8 cellular contexts compared by ENCODE assay signal in genomic region chr1:54052934-54053744, GRCh38. TPM values are rescaled to one million over a fixed set of nuclear protein-coding genes. Genes with fewer than 3 reads are reported as not detected.
DNase-seq lines count a peak whose midpoint lies in the region; ATAC-seq, FAIRE-seq and TF ChIP-seq lines count a peak whose summit lies in the region.

TSS of gene TCEANC2 (plus strand) at chr1:54053608. CDS start at chr1:54054423, 815 bp downstream.
TSS of gene TMEM59 (minus strand) at chr1:54053204. CDS start at chr1:54053188, 16 bp downstream.

- no peaks in the 10 kb centered on the region for H3K9me3 ChIP-seq in left ventricle myocardium inferior (replicated peaks)
- no peaks in the 10 kb centered on the region for H3K9me3 ChIP-seq in prostate gland

- intact Hi-C loops in T-helper 1 cell treated with Interleukin-12 subunit alpha and Interleukin-12 subunit beta and Interleukin-4 antibody, amounts not matched to agents 30 ng/mL and 1 ng/mL, for 36 hours (cut with micrococcal nuclease): loop anchor here (1.0 to 10.0 kb wide), 25 partner anchors 17 to 1997 kb away; partner anchors contain the start of genes BTF3L4, CPT2, CYB5RL and CZIB
- intact Hi-C loops in left ventricle myocardium inferior (cut with micrococcal nuclease) (no loop called here), prostate gland (cut with DNase I) (loop anchor here (2.0 to 5.0 kb wide), 3 partner anchors 71 to 709 kb away; partner anchors contain the start of genes LRRC42 and PARS2)

- H3K36me3 ChIP-seq in left ventricle myocardium inferior: peaks cover 2% of the 10 kb centered on the region
- H3K36me3 ChIP-seq in prostate gland: no peaks in the 10 kb centered on the region

- peak; percentile 86 for ATAC-seq in HG02884 (IDR thresholded peaks at IDR 0.05; ENCODE audit: unreplicated experiment)

- H3K4me1 ChIP-seq in left ventricle myocardium inferior (peaks cover 63% of the 10 kb centered on the region), prostate gland (replicated peaks) (peaks cover 1% of the 10 kb centered on the region)

- H3K27ac ChIP-seq in left ventricle myocardium inferior (replicated peaks): peak within 1 kb of the TSS; percentile 97
- H3K27ac ChIP-seq in prostate gland: peak within 1 kb of the TSS; percentile 93 to 96

- TF ChIP-seq POLR2A in GM15510 (IDR thresholded peaks at IDR 0.05; ENCODE audit: borderline replicate concordance, extremely low read depth, insufficient read length) (peak; percentile 72), prostate gland (IDR thresholded peaks at IDR 0.05) (peak; percentile 90)

- H3K4me3 ChIP-seq in left ventricle myocardium inferior: peak within 1 kb of the TSS; percentile 98
- H3K4me3 ChIP-seq in prostate gland: peak within 1 kb of the TSS; percentile 68 to 92

- no peak for FAIRE-seq in urothelium cell line (lab: Jason Lieb, UNC)

- H3K27me3 ChIP-seq in left ventricle myocardium inferior (ENCODE audit: low read depth): no peaks in the 10 kb centered on the region
- no peaks in the 10 kb centered on the region for H3K27me3 ChIP-seq in prostate gland (replicated peaks; ENCODE audit: insufficient read depth)

- under 1% methylated on average over 55 of the region's 59 CpGs for WGBS in prostate gland

- TF ChIP-seq CTCF in left ventricle myocardium inferior (IDR thresholded peaks at IDR 0.05; ENCODE audit: borderline replicate concordance): no peak
- peak in 1 of 4 experiments; percentile 35 for TF ChIP-seq CTCF in prostate gland (IDR thresholded peaks at IDR 0.05)

- DNase-seq in NCI-H1694 (lab: John Stamatoyannopoulos, UW) (peak; percentile 98), amniotic stem cell (lab: John Stamatoyannopoulos, UW) (peak; percentile 95), left ventricle myocardium inferior (peak; percentile 97), prostate gland (ENCODE audit: low spot score) (peak; percentile 99), urothelium cell line (ENCODE audit: low spot score) (peak; percentile 95)

RNA-seq across cellular contexts. Expression of gene TCEANC2, which starts in this region (rescaled TPM):
- 9.9 and 11.8 TPM in 2 replicates for total RNA-seq in T-helper 1 cell treated with Interleukin-12 subunit alpha and Interleukin-12 subunit beta and Interleukin-4 antibody, amounts not matched to agents 30 ng/mL and 1 ng/mL, for 36 hours
- total RNA-seq in left ventricle myocardium inferior: 5.7 TPM
- 1 to 10 TPM; 2.5 to 5.0 TPM for total RNA-seq in prostate gland

RNA-seq across cellular contexts. Expression of gene TMEM59, which starts in this region (rescaled TPM):
- 194 and 203 TPM in 2 replicates for total RNA-seq in T-helper 1 cell treated with Interleukin-12 subunit alpha and Interleukin-12 subunit beta and Interleukin-4 antibody, amounts not matched to agents 30 ng/mL and 1 ng/mL, for 36 hours
- total RNA-seq in left ventricle myocardium inferior (337 TPM), prostate gland (100 to 1,000 TPM; 394 to 817 TPM)

Comparison
In these comparisons a context has a peak if more than half of its experiments do, and no peak if none do; other contexts are left out.
1. Peak in every context shown above with its lines: DNase-seq, ATAC-seq, H3K4me3 ChIP-seq and H3K27ac ChIP-seq.